ENCODE assay signal across 19 cellular contexts in genomic region chr12:69171881-69172280, GRCh38.
DNase-seq lines count a peak whose midpoint lies in the region; ATAC-seq and TF ChIP-seq lines count a peak whose summit lies in the region.
"Had no signal": no experiment of that assay in that cellular context is flagged by ENCODE, and none has a peak within 500 bp of the region (broad histone marks: within the 10 kb centered on the region; RNA-seq: fewer than 3 reads in every experiment).

No MANE protein-coding gene starts in this region.

- no peak for TF ChIP-seq CTCF in suprapubic skin (IDR thresholded peaks at IDR 0.05)

- no peak for TF ChIP-seq EP300 in suprapubic skin (IDR thresholded peaks at IDR 0.05)

- TF ChIP-seq POLR2A in suprapubic skin (IDR thresholded peaks at IDR 0.05), result no peak

- DNase-seq in T-helper 17 cell (no peak), caudate nucleus (lab: John Stamatoyannopoulos, UW) (no peak), iPS-NIHi7 (ENCODE audit: extremely low spot score) (peak; percentile 20), T1000 (lab: John Stamatoyannopoulos, UW) (no peak), suprapubic skin (ENCODE audit: low spot score in 2 of 2) (no peak)
- DNase-seq in activated CD4-positive, alpha-beta T cell treated with anti-CD3 and anti-CD28 coated beads, Interleukin-2, amount 10 ng/mL, durations not matched to agents 24 days and 14 days, result no peak
- DNase-seq: ACHN; BE2C; C1 segment of cervical spinal cord; CD4-positive, CD25-positive, alpha-beta regulatory T cell; CD8-positive, alpha-beta memory T cell; COR-L47; DMS 273 treated with DMSO at 0.1 percent for 48 hours; DMS53; DND-41; EL; H9 had no signal

- no peaks in the 10 kb centered on the region for H3K36me3 Mint-ChIP-seq in T-helper 17 cell (ENCODE audit: low read depth)
- H3K36me3 Mint-ChIP-seq in activated CD4-positive, alpha-beta T cell treated with anti-CD3 and anti-CD28 coated beads, Interleukin-2, amount 10 ng/mL, durations not matched to agents 24 days and 14 days (ENCODE audit: low read depth), result no peaks in the 10 kb centered on the region
- H3K36me3 Mint-ChIP-seq: CD4-positive, CD25-positive, alpha-beta regulatory T cell had no signal

- H3K27me3 ChIP-seq in suprapubic skin, result no peaks in the 10 kb centered on the region
- H3K27me3 ChIP-seq: BE2C had no signal

- no peaks in the 10 kb centered on the region for H3K36me3 ChIP-seq in suprapubic skin
- H3K36me3 ChIP-seq: BE2C had no signal

- 83% methylated on average over 6 of the region's 6 CpGs for WGBS in suprapubic skin

- peak overlapping the region; percentile 19 for H3K27ac Mint-ChIP-seq in T-helper 17 cell
- no peak overlapping the region for H3K27ac Mint-ChIP-seq in activated CD4-positive, alpha-beta T cell treated with anti-CD3 and anti-CD28 coated beads, Interleukin-2, amount 10 ng/mL, durations not matched to agents 24 days and 14 days
- H3K27ac Mint-ChIP-seq: CD4-positive, CD25-positive, alpha-beta regulatory T cell had no signal

- no peaks in the 10 kb centered on the region for H3K9me3 ChIP-seq in T-helper 17 cell (ENCODE audit: control insufficient read depth, low read length, poor library complexity, severe bottlenecking)
- no peaks in the 10 kb centered on the region for H3K9me3 ChIP-seq in suprapubic skin
- H3K9me3 ChIP-seq: BE2C had no signal

- no peak overlapping the region for H3K4me3 Mint-ChIP-seq in T-helper 17 cell
- H3K4me3 Mint-ChIP-seq in activated CD4-positive, alpha-beta T cell treated with anti-CD3 and anti-CD28 coated beads, Interleukin-2, amount 10 ng/mL, durations not matched to agents 24 days and 14 days, result no peak overlapping the region
- H3K4me3 Mint-ChIP-seq: CD4-positive, CD25-positive, alpha-beta regulatory T cell; CD8-positive, alpha-beta memory T cell; H9 had no signal

- H3K4me1 ChIP-seq in suprapubic skin, result no peaks in the 10 kb centered on the region
- H3K4me1 ChIP-seq: BE2C had no signal

- H3K27ac ChIP-seq in caudate nucleus (ENCODE audit: low read depth, low read length), result peak overlapping the region; percentile 27
- H3K27ac ChIP-seq in suprapubic skin, result no peak overlapping the region
- H3K27ac ChIP-seq: HL-60 had no signal

- ATAC-seq in T-helper 17 cell, result no peak
- ATAC-seq in HG02840 (IDR thresholded peaks at IDR 0.05; ENCODE audit: low FRiP score, unreplicated experiment), result no peak

- H3K4me3 ChIP-seq in suprapubic skin, result no peak overlapping the region

- H3K9me3 Mint-ChIP-seq in activated CD4-positive, alpha-beta T cell treated with anti-CD3 and anti-CD28 coated beads, Interleukin-2, amount 10 ng/mL, durations not matched to agents 24 days and 14 days, result peaks cover 9% of the 10 kb centered on the region
- H3K9me3 Mint-ChIP-seq: CD4-positive, CD25-positive, alpha-beta regulatory T cell had no signal

- peaks cover 2% of the 10 kb centered on the region for H3K4me1 Mint-ChIP-seq in T-helper 17 cell
- no peaks in the 10 kb centered on the region for H3K4me1 Mint-ChIP-seq in activated CD4-positive, alpha-beta T cell treated with anti-CD3 and anti-CD28 coated beads, Interleukin-2, amount 10 ng/mL, durations not matched to agents 24 days and 14 days
- H3K4me1 Mint-ChIP-seq: CD8-positive, alpha-beta memory T cell had no signal

- no peaks in the 10 kb centered on the region for H3K27me3 Mint-ChIP-seq in T-helper 17 cell
- H3K27me3 Mint-ChIP-seq in activated CD4-positive, alpha-beta T cell treated with anti-CD3 and anti-CD28 coated beads, Interleukin-2, amount 10 ng/mL, durations not matched to agents 24 days and 14 days, result peaks cover 2% of the 10 kb centered on the region
- H3K27me3 Mint-ChIP-seq: CD4-positive, CD25-positive, alpha-beta regulatory T cell had no signal

- intact Hi-C loops in activated CD4-positive, alpha-beta T cell treated with anti-CD3 and anti-CD28 coated beads, Interleukin-2, amount 10 ng/mL, durations not matched to agents 24 days and 14 days (cut with micrococcal nuclease), result no loop called here
